ENCODE assay signal across 1 cellular context in genomic region chr22:38350444-38351359, GRCh38.
TF ChIP-seq lines count a peak whose summit lies in the region.

No MANE protein-coding gene starts in this region.

TF ChIP-seq in SK-N-SH, 30 proteins besides CTCF, POLR2A, EP300 and RAD21 (continued from another document):
- TF ChIP-seq REST (IDR thresholded peaks at IDR 0.05; ENCODE audit: low read depth, low read length) (no peak), RCOR1 (IDR thresholded peaks at IDR 0.05; ENCODE audit: low read length) (no peak), GATA2 (CRISPR knock-in tag; IDR thresholded peaks at IDR 0.05) (no peak), NFIC (IDR thresholded peaks at IDR 0.05; ENCODE audit: borderline replicate concordance) (no peak), RXRA (IDR thresholded peaks at IDR 0.05; ENCODE audit: borderline replicate concordance, low read depth) (no peak), FOXJ3 (CRISPR knock-in tag; IDR thresholded peaks at IDR 0.05) (no peak)
